ENCODE assay signal across 23 cellular contexts in genomic region chr6:111204881-111205280, GRCh38.
DNase-seq lines count a peak whose midpoint lies in the region; ATAC-seq and TF ChIP-seq lines count a peak whose summit lies in the region.
"Had no signal": no experiment of that assay in that cellular context is flagged by ENCODE, and none has a peak within 500 bp of the region (broad histone marks: within the 10 kb centered on the region; RNA-seq: fewer than 3 reads in every experiment).

No MANE protein-coding gene starts in this region.

- H3K27ac ChIP-seq in KMS-11 (no peak overlapping the region), thyroid gland (peak overlapping the region; percentile 45 to 66 (median 47)), body of pancreas (no peak overlapping the region)
- H3K27ac ChIP-seq: BLaER1 had no signal

- H3K27me3 ChIP-seq in KMS-11 (ENCODE audit: insufficient read depth, low read depth) (no peaks in the 10 kb centered on the region), Loucy (ENCODE audit: insufficient read depth, low read length, poor library complexity, severe bottlenecking) (no peaks in the 10 kb centered on the region), thyroid gland (no peaks in the 10 kb centered on the region), body of pancreas (no peaks in the 10 kb centered on the region)
- H3K27me3 ChIP-seq: BE2C, BLaER1 had no signal

- no peak overlapping the region for H3K4me3 ChIP-seq in KMS-11 (IDR thresholded peaks at IDR 0.05; ENCODE audit: insufficient read depth, low read depth, low read length)
- H3K4me3 ChIP-seq in Loucy (ENCODE audit: low read length, poor library complexity, severe bottlenecking) = no peak overlapping the region
- no peak overlapping the region for H3K4me3 ChIP-seq in retinal pigment epithelial cell (ENCODE audit: low read length)
- H3K4me3 ChIP-seq in thyroid gland (replicated peaks in 1 of 3) = no peak overlapping the region
- H3K4me3 ChIP-seq in body of pancreas = no peak overlapping the region
- H3K4me3 ChIP-seq: BLaER1, GM12878 had no signal

- 95% methylated on average over 2 of the region's 2 CpGs for WGBS in thyroid gland, 2 donors
- WGBS in body of pancreas, 2 donors = 82 to 87% methylated on average over 2 of the region's 2 CpGs

- intact Hi-C loops in thyroid gland (cut with DNase I) (loop anchor here (5.0 to 10.0 kb wide), 2 partner anchors 140 to 193 kb away; no protein-coding TSS in a partner anchor), body of pancreas (cut with DNase I) (loop anchor here (10.0 kb wide), 2 partner anchors 130 to 190 kb away; no protein-coding TSS in a partner anchor)

- H3K4me1 ChIP-seq in KMS-11 (ENCODE audit: low read depth, poor library complexity, severe bottlenecking) (peaks cover 32% of the 10 kb centered on the region), Loucy (ENCODE audit: insufficient read depth, low read length, poor library complexity, severe bottlenecking) (peaks cover 75% of the 10 kb centered on the region), thyroid gland (peaks cover 18 to 23% of the 10 kb centered on the region in 2 donors), body of pancreas (peaks cover 33% of the 10 kb centered on the region)

- no peak for TF ChIP-seq CTCF in KMS-11 (conservative IDR thresholded peaks at IDR 0.05; ENCODE audit: low read depth, low read length)
- TF ChIP-seq CTCF in Loucy (conservative IDR thresholded peaks at IDR 0.05; ENCODE audit: low read length) = no peak
- no peak for TF ChIP-seq CTCF in retinal pigment epithelial cell (conservative IDR thresholded peaks at IDR 0.05; ENCODE audit: low read depth, low read length)
- no peak for TF ChIP-seq CTCF in thyroid gland (IDR thresholded peaks at IDR 0.05)
- TF ChIP-seq CTCF in body of pancreas (IDR thresholded peaks at IDR 0.05) = no peak

- no peaks in the 10 kb centered on the region for H3K79me2 ChIP-seq in KMS-11 (ENCODE audit: insufficient read depth, low read depth)
- no peaks in the 10 kb centered on the region for H3K79me2 ChIP-seq in Loucy (ENCODE audit: insufficient read depth, low read length)

- H3K9me3 ChIP-seq in Loucy (ENCODE audit: insufficient read depth, low read depth, low read length) (no peaks in the 10 kb centered on the region), thyroid gland (no peaks in the 10 kb centered on the region), body of pancreas (no peaks in the 10 kb centered on the region)
- H3K9me3 ChIP-seq: BE2C, BLaER1 had no signal

- H3K36me3 ChIP-seq in KMS-11 (ENCODE audit: insufficient read depth) = no peaks in the 10 kb centered on the region
- no peaks in the 10 kb centered on the region for H3K36me3 ChIP-seq in Loucy (ENCODE audit: insufficient read depth, low read length)
- no peaks in the 10 kb centered on the region for H3K36me3 ChIP-seq in thyroid gland
- no peaks in the 10 kb centered on the region for H3K36me3 ChIP-seq in body of pancreas (replicated peaks in 1 of 2; ENCODE audit: insufficient read depth in 1 of 2, low read depth in 2 of 2)
- H3K36me3 ChIP-seq: BE2C, BLaER1 had no signal

- H3K4me2 ChIP-seq in KMS-11 = peak overlapping the region; percentile 33; the same call in 1 of the 2 replicates
- no peak overlapping the region for H3K4me2 ChIP-seq in Loucy (ENCODE audit: low read depth, low read length, poor library complexity, severe bottlenecking)
- H3K4me2 ChIP-seq: BLaER1 had no signal

- H3F3A ChIP-seq in Loucy (ENCODE audit: low read depth) = peaks cover 11% of the 10 kb centered on the region; the same call in 1 of the 2 replicates

- TF ChIP-seq POLR2A in thyroid gland (IDR thresholded peaks at IDR 0.05) (no peak), body of pancreas (IDR thresholded peaks at IDR 0.05) (no peak)

- H2AFZ ChIP-seq in KMS-11 (ENCODE audit: low read depth) (no peak overlapping the region), Loucy (ENCODE audit: low read length) (no peak overlapping the region)

- H3K9me2 ChIP-seq in Loucy (replicated peaks; ENCODE audit: low read depth, low read length) = no peaks in the 10 kb centered on the region

- DNase-seq in retinal pigment epithelial cell (ENCODE audit: low read depth) (peak; percentile 59), thyroid gland (no peak), middle frontal gyrus (ENCODE audit: extremely low spot score, low spot score) (no peak), amniotic stem cell (lab: John Stamatoyannopoulos, UW) (no peak), body of pancreas (no peak)
- DNase-seq: 8988T; ACHN; BE2C; CD4-positive, alpha-beta memory T cell; CD4-positive, CD25-positive, alpha-beta regulatory T cell; CD8-positive, alpha-beta memory T cell; COR-L47; DMS 273 treated with DMSO at 0.1 percent for 48 hours; DMS153; DMS53; DMS79; DND-41; EL; GDM1 had no signal

- H4K20me1 ChIP-seq in KMS-11 (ENCODE audit: insufficient read depth) = no peaks in the 10 kb centered on the region
- no peaks in the 10 kb centered on the region for H4K20me1 ChIP-seq in Loucy (ENCODE audit: insufficient read depth, low read length, poor library complexity, severe bottlenecking)
- H4K20me1 ChIP-seq: BLaER1 had no signal

- ATAC-seq in body of pancreas = no peak
- ATAC-seq: GM12878 had no signal

- H3K9ac ChIP-seq in KMS-11 (no peak overlapping the region), Loucy (ENCODE audit: low read depth, low read length, poor library complexity, severe bottlenecking) (peak overlapping the region; percentile 30)
- H3K9ac ChIP-seq: BLaER1 had no signal

Comparison
In these comparisons a context has a peak if more than half of its experiments do, and no peak if none do; other contexts are left out.
1. H3K27ac ChIP-seq: peak in thyroid gland (3 of 3); none in KMS-11 (single experiment) and body of pancreas (0 of 4).